18 cellular contexts compared by ENCODE assay signal in genomic region chr16:87016056-87016455, GRCh38.
"Had no signal": no experiment of that assay in that cellular context is flagged by ENCODE, and none has a peak within 500 bp of the region (broad histone marks: within the 10 kb centered on the region; RNA-seq: fewer than 3 reads in every experiment).

No MANE protein-coding gene starts in this region.

- H3K9ac ChIP-seq: SK-N-SH had no signal

- DNase-seq: KBM-7, NCI-H1092 treated with DMSO at 0.1 percent for 48 hours, NCI-H1436, NCI-H187, NCI-H2029, NCI-H2081 treated with DMSO at 0.1 percent for 48 hours, NCI-H2171, NCI-H226, NCI-H446, NCI-H510A, NCI-H524 treated with DMSO at 0.1 percent for 48 hours, NCI-H69, NCI-H774, SHP77, SK-N-SH, SW 1271, T-cell had no signal

- ATAC-seq: Panc1, T-cell had no signal

- H3K4me2 ChIP-seq: SK-N-SH had no signal

- H3K9me3 ChIP-seq: SK-N-SH had no signal
